In genomic region chr1:29092704-29093103, GRCh38 we compare ENCODE assay signal across 3 cellular contexts. TPM values are rescaled to one million over a fixed set of nuclear protein-coding genes. Genes with fewer than 3 reads are reported as not detected.
"Had no signal": no experiment of that assay in that cellular context is flagged by ENCODE, and none has a peak within 500 bp of the region (broad histone marks: within the 10 kb centered on the region; RNA-seq: fewer than 3 reads in every experiment).

No MANE protein-coding gene starts in this region.

RNA-seq across cellular contexts. Expression of gene TMEM200B, which starts 31.0 kb away (rescaled TPM):
- total RNA-seq: mononuclear cell; naive thymus-derived CD4-positive, alpha-beta T cell had no signal
- polyA plus RNA-seq: immature natural killer cell; naive thymus-derived CD4-positive, alpha-beta T cell had no signal
